In genomic region chr5:160926428-160926827, GRCh38 we compare ENCODE assay signal across 10 cellular contexts.
A peak's percentile ranks its signal among the peaks of the same experiment; 100 is the strongest.
DNase-seq lines count a peak whose midpoint lies in the region; ATAC-seq, FAIRE-seq and TF ChIP-seq lines count a peak whose summit lies in the region.
"Had no signal": no experiment of that assay in that cellular context is flagged by ENCODE, and none has a peak within 500 bp of the region (broad histone marks: within the 10 kb centered on the region; RNA-seq: fewer than 3 reads in every experiment).

No MANE protein-coding gene starts in this region.

- H3K4me1 ChIP-seq in A673 (ENCODE audit: insufficient read depth, low read length, poor library complexity, severe bottlenecking) = no peaks in the 10 kb centered on the region

- intact Hi-C loops in A673 (cut with micrococcal nuclease; ENCODE audit: unreplicated experiment) = no loop called here

- no peaks in the 10 kb centered on the region for H3K36me3 Mint-ChIP-seq in activated CD4-positive, alpha-beta T cell treated with anti-CD3 and anti-CD28 coated beads, Interleukin-2, amount 10 ng/mL, durations not matched to agents 7 days and 5 days (ENCODE audit: low read depth)

- H3K9me3 Mint-ChIP-seq in activated CD4-positive, alpha-beta T cell treated with anti-CD3 and anti-CD28 coated beads, Interleukin-2, amount 10 ng/mL, durations not matched to agents 7 days and 5 days = no peaks in the 10 kb centered on the region
- H3K9me3 Mint-ChIP-seq: T-helper 1 cell treated with Interleukin-12 subunit alpha and Interleukin-12 subunit beta and Interleukin-4 antibody, amounts not matched to agents 30 μg/mL and 1 μg/mL, for 36 hours had no signal

- H3K27ac Mint-ChIP-seq in activated CD4-positive, alpha-beta T cell treated with anti-CD3 and anti-CD28 coated beads, Interleukin-2, amount 10 ng/mL, durations not matched to agents 7 days and 5 days = no peak overlapping the region
- H3K27ac Mint-ChIP-seq: T-helper 1 cell treated with Interleukin-12 subunit alpha and Interleukin-12 subunit beta and Interleukin-4 antibody, amounts not matched to agents 30 μg/mL and 1 μg/mL, for 36 hours had no signal

- TF ChIP-seq CTCF in A673 (conservative IDR thresholded peaks at IDR 0.05; ENCODE audit: low read depth, low read length) (no peak), D721Med (IDR thresholded peaks at IDR 0.05; ENCODE audit: insufficient read depth, missing control alignments) (no peak)

- BruUV-seq in A673 (replicated peaks; lab: Mats Ljungman, UMichigan) = no TSS peak

- no peaks in the 10 kb centered on the region for H3K36me3 ChIP-seq in A673 (ENCODE audit: insufficient read depth, low read length, poor library complexity, severe bottlenecking)
- H3K36me3 ChIP-seq: ovary had no signal

- no peaks in the 10 kb centered on the region for H3K4me1 Mint-ChIP-seq in activated CD4-positive, alpha-beta T cell treated with anti-CD3 and anti-CD28 coated beads, Interleukin-2, amount 10 ng/mL, durations not matched to agents 7 days and 5 days

- H3K27ac ChIP-seq in A673 (ENCODE audit: low read depth, low read length, poor library complexity, severe bottlenecking) = no peak overlapping the region
- H3K27ac ChIP-seq: ovary had no signal

- H3K9me3 ChIP-seq in A673 (ENCODE audit: low read depth, low read length, poor library complexity, severe bottlenecking) = no peaks in the 10 kb centered on the region
- H3K9me3 ChIP-seq: ovary had no signal

- H3K27me3 Mint-ChIP-seq in activated CD4-positive, alpha-beta T cell treated with anti-CD3 and anti-CD28 coated beads, Interleukin-2, amount 10 ng/mL, durations not matched to agents 7 days and 5 days = no peaks in the 10 kb centered on the region

- POLR2A ChIA-PET in A673 (lab: Charles Lee; ENCODE audit: low non-redundant PET) = no interaction called here
- POLR2A ChIA-PET in activated CD4-positive, alpha-beta T cell treated with anti-CD3 and anti-CD28 coated beads, Interleukin-2, amount 10 ng/mL, durations not matched to agents 7 days and 5 days (lab: Charles Lee) = no interaction called here

- H3K4me3 Mint-ChIP-seq in activated CD4-positive, alpha-beta T cell treated with anti-CD3 and anti-CD28 coated beads, Interleukin-2, amount 10 ng/mL, durations not matched to agents 7 days and 5 days = no peak overlapping the region
- H3K4me3 Mint-ChIP-seq: T-helper 1 cell treated with Interleukin-12 subunit alpha and Interleukin-12 subunit beta and Interleukin-4 antibody, amounts not matched to agents 30 μg/mL and 1 μg/mL, for 36 hours had no signal

- CTCF ChIA-PET in A673 (lab: Charles Lee) = no interaction called here
- CTCF ChIA-PET in activated CD4-positive, alpha-beta T cell treated with anti-CD3 and anti-CD28 coated beads, Interleukin-2, amount 10 ng/mL, durations not matched to agents 7 days and 5 days (lab: Charles Lee) = no interaction called here

- ATAC-seq in GM18909 (IDR thresholded peaks at IDR 0.05; ENCODE audit: poor library complexity, unreplicated experiment) = no peak

- no peak overlapping the region for H3K4me3 ChIP-seq in A673 (ENCODE audit: low read depth, low read length, poor library complexity, severe bottlenecking)
- H3K4me3 ChIP-seq: ovary had no signal

- H3K27me3 ChIP-seq in A673 (replicated peaks; ENCODE audit: insufficient read depth, low read depth, low read length, poor library complexity) = peaks cover 4% of the 10 kb centered on the region
- H3K27me3 ChIP-seq: ovary had no signal

- no peak for FAIRE-seq in D721Med (lab: Jason Lieb, UNC)

- DNase-seq in A673 (ENCODE audit: low spot score) (peak; percentile 28), NCI-H1048 (lab: John Stamatoyannopoulos, UW) (peak; percentile 10), NCI-H748 treated with DMSO at 0.1 percent for 48 hours (lab: John Stamatoyannopoulos, UW) (peak; percentile 90), hippocampal formation (lab: John Stamatoyannopoulos, UW) (peak; percentile 26 to 46), D721Med (ENCODE audit: insufficient read length, low spot score) (no peak)
- DNase-seq in activated CD4-positive, alpha-beta T cell treated with anti-CD3 and anti-CD28 coated beads, Interleukin-2, amount 50 U/mL, for 4 hours = no peak
- DNase-seq in activated CD4-positive, alpha-beta T cell treated with anti-CD3 and anti-CD28 coated beads, Interleukin-2, amount 10 ng/mL, durations not matched to agents 7 days and 5 days = no peak
- DNase-seq: ovary had no signal

Comparison
In these comparisons a context has a peak if more than half of its experiments do, and no peak if none do; other contexts are left out.
1. DNase-seq: peak in A673 (single experiment), NCI-H1048 (single experiment), NCI-H748 treated with DMSO at 0.1 percent for 48 hours (single experiment) and hippocampal formation (2 of 2); none in activated CD4-positive, alpha-beta T cell treated with anti-CD3 and anti-CD28 coated beads, Interleukin-2, amount 50 U/mL, for 4 hours (0 of 2), activated CD4-positive, alpha-beta T cell treated with anti-CD3 and anti-CD28 coated beads, Interleukin-2, amount 10 ng/mL, durations not matched to agents 7 days and 5 days (single experiment) and D721Med (single experiment).